Comparison of ENCODE assay signal across 10 cellular contexts in the genomic region with DNA sequence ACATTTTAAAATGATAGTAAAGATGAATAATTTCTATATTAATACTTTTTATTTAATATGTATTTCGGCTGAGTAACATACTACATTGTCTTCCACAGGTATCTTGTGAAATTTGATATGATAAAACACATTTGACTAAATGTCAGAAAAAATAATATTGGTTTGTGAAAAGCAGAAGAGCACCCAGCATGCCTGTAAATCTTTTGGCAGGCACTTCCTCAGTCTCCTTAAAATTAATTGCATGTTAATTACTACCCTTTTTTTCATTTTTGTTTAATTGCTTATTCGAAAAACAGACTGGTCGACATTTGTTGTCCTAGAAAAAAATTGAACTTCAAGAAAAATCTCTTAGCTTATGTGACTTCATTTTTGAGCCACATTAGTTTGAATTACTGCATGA. TPM values are rescaled to one million over a fixed set of nuclear protein-coding genes. Genes with fewer than 3 reads are reported as not detected.
A peak's percentile ranks its signal among the peaks of the same experiment; 100 is the strongest.
DNase-seq lines count a peak whose midpoint lies in the region; ATAC-seq, FAIRE-seq and TF ChIP-seq lines count a peak whose summit lies in the region.
"Had no signal": no experiment of that assay in that cellular context is flagged by ENCODE, and none has a peak within 500 bp of the region (broad histone marks: within the 10 kb centered on the region; RNA-seq: fewer than 3 reads in every experiment).

No MANE protein-coding gene starts in this region.

- no peak for TF ChIP-seq CTCF in A549 (IDR thresholded peaks at IDR 0.05)
- TF ChIP-seq CTCF in HFF-Myc (IDR thresholded peaks at IDR 0.05; ENCODE audit: low read depth, low read length, missing control alignments): no peak
- no peak for TF ChIP-seq CTCF in brain microvascular endothelial cell (IDR thresholded peaks at IDR 0.05; ENCODE audit: low read depth, low read length, missing control alignments)
- TF ChIP-seq CTCF in mesothelial cell of epicardium (IDR thresholded peaks at IDR 0.05; ENCODE audit: unreplicated experiment): no peak

- H3K4me3 ChIP-seq in A549 (peak overlapping the region; percentile 53), HFF-Myc (replicated peaks; ENCODE audit: low read depth, low read length) (peak overlapping the region; percentile 43), brain microvascular endothelial cell (ENCODE audit: low read depth, low read length) (peak overlapping the region; percentile 60)

- WGBS in A549 (ENCODE audit: missing lambda C conversion rate): 52% methylated on average over 3 of the region's 3 CpGs

- peak overlapping the region; percentile 99 for H3K27ac Mint-ChIP-seq in mesothelial cell of epicardium

- POLR2A ChIA-PET in A549 (lab: Yijun Ruan, JAX): interaction anchor here (2.3 kb wide), 1 partner anchor 40 kb away, joined by 10 read pairs; the partner anchor contains the start of gene CLCN3

- no peaks in the 10 kb centered on the region for H3K9me3 ChIP-seq in A549

- TF ChIP-seq EP300 in A549 (IDR thresholded peaks at IDR 0.05): no peak

- H3K4me1 Mint-ChIP-seq in mesothelial cell of epicardium: peaks cover 54% of the 10 kb centered on the region

- DNase-seq in A549 (ENCODE audit: low read depth in 1 of 2, low spot score in 1 of 2): no peak
- DNase-seq in HFF-Myc (ENCODE audit: extremely low read depth, low read depth): no peak
- DNase-seq in brain microvascular endothelial cell: no peak
- DNase-seq in mesothelial cell of epicardium (ENCODE audit: low spot score in 2 of 2, unreplicated experiment in 2 of 2): no peak
- DNase-seq in activated CD4-positive, alpha-beta T cell treated with anti-CD3 and anti-CD28 coated beads, Interleukin-2, amount 50 U/mL, for 1 hour: no peak
- DNase-seq: EL had no signal

- no peak for FAIRE-seq in A549 (lab: Jason Lieb, UNC)

- in situ Hi-C loops in brain microvascular endothelial cell (cut with HindIII; ENCODE audit: low pct_ligation_motif_present, low sequenced_read_pairs): no loop called here

- H3K27ac ChIP-seq in A549: peak overlapping the region; percentile 78 to 89; a peak in 3 of 6 replicates
- H3K27ac ChIP-seq in brain microvascular endothelial cell: peak overlapping the region; percentile 95
- H3K27ac ChIP-seq: KMS-11 had no signal

- no peaks in the 10 kb centered on the region for H3K27me3 Mint-ChIP-seq in mesothelial cell of epicardium (ENCODE audit: low read depth)

- ATAC-seq in A549 (no peak), GM21619 (IDR thresholded peaks at IDR 0.05; ENCODE audit: unreplicated experiment) (no peak), GM21529 (IDR thresholded peaks at IDR 0.05; ENCODE audit: unreplicated experiment) (no peak), GM21717 (IDR thresholded peaks at IDR 0.05; ENCODE audit: unreplicated experiment) (no peak)

- H3K27me3 ChIP-seq in brain microvascular endothelial cell (replicated peaks): no peaks in the 10 kb centered on the region

- TF ChIP-seq POLR2A in A549 (IDR thresholded peaks at IDR 0.05; ENCODE audit: low read length): no peak

- peak overlapping the region; percentile 78 for H3K4me3 Mint-ChIP-seq in mesothelial cell of epicardium

- peaks cover 4% of the 10 kb centered on the region for H3K36me3 Mint-ChIP-seq in mesothelial cell of epicardium

- CTCF ChIA-PET in A549 (lab: Yijun Ruan, JAX): interaction anchor here (3.2 kb wide), 1 partner anchor 48 kb away, joined by 17 read pairs; the partner anchor contains the start of gene NEK1

- H3K36me3 ChIP-seq in brain microvascular endothelial cell (replicated peaks): no peaks in the 10 kb centered on the region

- H3K9me3 Mint-ChIP-seq in mesothelial cell of epicardium: no peaks in the 10 kb centered on the region

- H3K4me1 ChIP-seq in A549: peaks cover 41% of the 10 kb centered on the region; the same call in 2 of the 3 replicates

- peak overlapping the region; percentile 76 for H3K4me2 ChIP-seq in A549
- H3K4me2 ChIP-seq: KMS-11 had no signal

- TF ChIP-seq RAD21 in A549 (conservative IDR thresholded peaks at IDR 0.05 in 1 of 2, IDR thresholded peaks at IDR 0.05 in 1 of 2): no peak

TF ChIP-seq in A549, 52 proteins besides CTCF, POLR2A, EP300 and RAD21:
- TF ChIP-seq TFCP2L1 (CRISPR knock-in tag; IDR thresholded peaks at IDR 0.05): no peak
- TF ChIP-seq, protein P1, sequence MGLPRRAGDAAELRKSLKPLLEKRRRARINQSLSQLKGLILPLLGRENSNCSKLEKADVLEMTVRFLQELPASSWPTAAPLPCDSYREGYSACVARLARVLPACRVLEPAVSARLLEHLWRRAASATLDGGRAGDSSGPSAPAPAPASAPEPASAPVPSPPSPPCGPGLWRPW (IDR thresholded peaks at IDR 0.05): no peak
- no peak for TF ChIP-seq NR3C1 (IDR thresholded peaks at IDR 0.05)
- TF ChIP-seq PHF8 (IDR thresholded peaks at IDR 0.05; ENCODE audit: borderline replicate concordance, low read depth): no peak
- TF ChIP-seq, protein P2, sequence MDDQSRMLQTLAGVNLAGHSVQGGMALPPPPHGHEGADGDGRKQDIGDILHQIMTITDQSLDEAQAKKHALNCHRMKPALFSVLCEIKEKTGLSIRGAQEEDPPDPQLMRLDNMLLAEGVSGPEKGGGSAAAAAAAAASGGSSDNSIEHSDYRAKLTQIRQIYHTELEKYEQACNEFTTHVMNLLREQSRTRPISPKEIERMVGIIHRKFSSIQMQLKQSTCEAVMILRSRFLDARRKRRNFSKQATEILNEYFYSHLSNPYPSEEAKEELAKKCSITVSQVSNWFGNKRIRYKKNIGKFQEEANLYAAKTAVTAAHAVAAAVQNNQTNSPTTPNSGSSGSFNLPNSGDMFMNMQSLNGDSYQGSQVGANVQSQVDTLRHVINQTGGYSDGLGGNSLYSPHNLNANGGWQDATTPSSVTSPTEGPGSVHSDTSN (IDR thresholded peaks at IDR 0.05): no peak
- TF ChIP-seq, protein P3, sequence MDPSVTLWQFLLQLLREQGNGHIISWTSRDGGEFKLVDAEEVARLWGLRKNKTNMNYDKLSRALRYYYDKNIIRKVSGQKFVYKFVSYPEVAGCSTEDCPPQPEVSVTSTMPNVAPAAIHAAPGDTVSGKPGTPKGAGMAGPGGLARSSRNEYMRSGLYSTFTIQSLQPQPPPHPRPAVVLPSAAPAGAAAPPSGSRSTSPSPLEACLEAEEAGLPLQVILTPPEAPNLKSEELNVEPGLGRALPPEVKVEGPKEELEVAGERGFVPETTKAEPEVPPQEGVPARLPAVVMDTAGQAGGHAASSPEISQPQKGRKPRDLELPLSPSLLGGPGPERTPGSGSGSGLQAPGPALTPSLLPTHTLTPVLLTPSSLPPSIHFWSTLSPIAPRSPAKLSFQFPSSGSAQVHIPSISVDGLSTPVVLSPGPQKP (IDR thresholded peaks at IDR 0.05; ENCODE audit: low read depth, low read length): no peak
- TF ChIP-seq, protein P4, sequence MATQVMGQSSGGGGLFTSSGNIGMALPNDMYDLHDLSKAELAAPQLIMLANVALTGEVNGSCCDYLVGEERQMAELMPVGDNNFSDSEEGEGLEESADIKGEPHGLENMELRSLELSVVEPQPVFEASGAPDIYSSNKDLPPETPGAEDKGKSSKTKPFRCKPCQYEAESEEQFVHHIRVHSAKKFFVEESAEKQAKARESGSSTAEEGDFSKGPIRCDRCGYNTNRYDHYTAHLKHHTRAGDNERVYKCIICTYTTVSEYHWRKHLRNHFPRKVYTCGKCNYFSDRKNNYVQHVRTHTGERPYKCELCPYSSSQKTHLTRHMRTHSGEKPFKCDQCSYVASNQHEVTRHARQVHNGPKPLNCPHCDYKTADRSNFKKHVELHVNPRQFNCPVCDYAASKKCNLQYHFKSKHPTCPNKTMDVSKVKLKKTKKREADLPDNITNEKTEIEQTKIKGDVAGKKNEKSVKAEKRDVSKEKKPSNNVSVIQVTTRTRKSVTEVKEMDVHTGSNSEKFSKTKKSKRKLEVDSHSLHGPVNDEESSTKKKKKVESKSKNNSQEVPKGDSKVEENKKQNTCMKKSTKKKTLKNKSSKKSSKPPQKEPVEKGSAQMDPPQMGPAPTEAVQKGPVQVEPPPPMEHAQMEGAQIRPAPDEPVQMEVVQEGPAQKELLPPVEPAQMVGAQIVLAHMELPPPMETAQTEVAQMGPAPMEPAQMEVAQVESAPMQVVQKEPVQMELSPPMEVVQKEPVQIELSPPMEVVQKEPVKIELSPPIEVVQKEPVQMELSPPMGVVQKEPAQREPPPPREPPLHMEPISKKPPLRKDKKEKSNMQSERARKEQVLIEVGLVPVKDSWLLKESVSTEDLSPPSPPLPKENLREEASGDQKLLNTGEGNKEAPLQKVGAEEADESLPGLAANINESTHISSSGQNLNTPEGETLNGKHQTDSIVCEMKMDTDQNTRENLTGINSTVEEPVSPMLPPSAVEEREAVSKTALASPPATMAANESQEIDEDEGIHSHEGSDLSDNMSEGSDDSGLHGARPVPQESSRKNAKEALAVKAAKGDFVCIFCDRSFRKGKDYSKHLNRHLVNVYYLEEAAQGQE (IDR thresholded peaks at IDR 0.05): no peak
- no peak for TF ChIP-seq CHD2 (IDR thresholded peaks at IDR 0.05; ENCODE audit: low read length, partially characterized antibody)
- TF ChIP-seq CBX2 (IDR thresholded peaks at IDR 0.05; ENCODE audit: borderline replicate concordance, low read depth): no peak

RNA-seq across cellular contexts. Expression of gene CLCN3, which starts 40.6 kb away (rescaled TPM):
- polyA plus RNA-seq in A549 (2011; rRNA removed) (41.1 and 53.6 TPM in 2 replicates), A549 (2017; fragmentation: RNase III; extraction: RNeasy Plus Mini Kit Qiagen cat#74134 plus additional on column Dnase treatment) (18.1 to 20.2 TPM (median 18.8 TPM) in 3 replicates)
- 3.9 and 5.1 TPM in 2 replicates for polyA plus RNA-seq in A549 (2012; cell fraction: cytosol; rRNA removed)
- 2.7 and 3.4 TPM in 2 replicates for polyA plus RNA-seq in A549 (2012; cell fraction: nucleus; rRNA removed)
- polyA minus RNA-seq in A549 (2011; rRNA and poly(A)+ RNA removed): 36.9 and 38.9 TPM in 2 replicates
- total RNA-seq in mesothelial cell of epicardium: 57.4 to 59.4 TPM (median 58.3 TPM) in 3 replicates

RNA-seq across cellular contexts. Expression of gene NEK1, which starts 48.5 kb away (rescaled TPM):
- 4.0 and 5.8 TPM in 2 replicates for polyA plus RNA-seq in A549 (2011; rRNA removed)
- 0.69 and 0.73 TPM in 2 replicates for polyA plus RNA-seq in A549 (2012; cell fraction: cytosol; rRNA removed)
- polyA plus RNA-seq in A549 (2012; cell fraction: nucleus; rRNA removed): 1.1 and 1.4 TPM in 2 replicates
- 3.2 to 3.6 TPM (median 3.2 TPM) in 3 replicates for polyA plus RNA-seq in A549 (2017; fragmentation: RNase III; extraction: RNeasy Plus Mini Kit Qiagen cat#74134 plus additional on column Dnase treatment)
- 4.7 and 6.4 TPM in 2 replicates for polyA minus RNA-seq in A549 (2011; rRNA and poly(A)+ RNA removed)
- total RNA-seq in mesothelial cell of epicardium: 19.0 to 21.3 TPM (median 20.3 TPM) in 3 replicates
